8 cellular contexts compared by ENCODE assay signal in genomic region chr13:100588350-100589177, GRCh38. TPM values are rescaled to one million over a fixed set of nuclear protein-coding genes. Genes with fewer than 3 reads are reported as not detected.
DNase-seq lines count a peak whose midpoint lies in the region; ATAC-seq, FAIRE-seq and TF ChIP-seq lines count a peak whose summit lies in the region.

Gene GGACT, minus strand, starts transcription at chr13:100588789. Its CDS starts 56,198 bp downstream, at chr13:100532591.

- peak within 1 kb of the TSS; percentile 75 to 89 (median 82) for H3K27ac ChIP-seq in Peyer's patch
- peak within 1 kb of the TSS; percentile 62 for H3K27ac ChIP-seq in foreskin keratinocyte
- no peak within 1 kb of the TSS for H3K27ac ChIP-seq in neutrophil
- H3K27ac ChIP-seq in testis = peak within 1 kb of the TSS; percentile 73 to 84

- peak; percentile 98 for ATAC-seq in GM19438 (IDR thresholded peaks at IDR 0.05; ENCODE audit: low read depth, unreplicated experiment)
- ATAC-seq in HG03565 (IDR thresholded peaks at IDR 0.05; ENCODE audit: unreplicated experiment) = peak; percentile 93
- peak; percentile 98 for ATAC-seq in foreskin keratinocyte

- peak in 1 of 2 donors; percentile 57 for TF ChIP-seq POLR2A in Peyer's patch (IDR thresholded peaks at IDR 0.05)
- no peak for TF ChIP-seq POLR2A in testis (IDR thresholded peaks at IDR 0.05)

- peaks cover 0 to 7% (median 0%) of the 10 kb centered on the region in 4 donors for H3K4me1 ChIP-seq in Peyer's patch
- H3K4me1 ChIP-seq in foreskin keratinocyte = no peaks in the 10 kb centered on the region
- peaks cover 3 to 5% of the 10 kb centered on the region in 2 experiments for H3K4me1 ChIP-seq in neutrophil (ENCODE audit: control insufficient read depth in 1 of 2, insufficient read depth in 1 of 2, low read depth in 1 of 2, low read length in 1 of 2)
- peaks cover 8% of the 10 kb centered on the region for H3K4me1 ChIP-seq in testis

- H3K27me3 ChIP-seq in Peyer's patch = no peaks in the 10 kb centered on the region
- H3K27me3 ChIP-seq in foreskin keratinocyte = no peaks in the 10 kb centered on the region
- peaks cover 21% of the 10 kb centered on the region for H3K27me3 ChIP-seq in neutrophil
- H3K27me3 ChIP-seq in testis = no peaks in the 10 kb centered on the region

- no peaks in the 10 kb centered on the region for H3K36me3 ChIP-seq in Peyer's patch
- H3K36me3 ChIP-seq in neutrophil = no peaks in the 10 kb centered on the region
- H3K36me3 ChIP-seq in testis (ENCODE audit: low read depth, missing control alignments) = no peaks in the 10 kb centered on the region

- H3K9me3 ChIP-seq in Peyer's patch (no peaks in the 10 kb centered on the region), neutrophil (no peaks in the 10 kb centered on the region), testis (no peaks in the 10 kb centered on the region)

- DNase-seq in D721Med (ENCODE audit: insufficient read length, low spot score) (peak; percentile 46), Peyer's patch (peak; percentile 76 to 89 (median 88)), foreskin keratinocyte (no peak), testis (peak; percentile 77)
- peak; percentile 82 for DNase-seq in activated effector memory CD4-positive, alpha-beta T cell treated with Interleukin-2 at 50 U/mL for 16 hours

- TF ChIP-seq CTCF in D721Med (IDR thresholded peaks at IDR 0.05; ENCODE audit: insufficient read depth, missing control alignments) = peak; percentile 41
- TF ChIP-seq CTCF in Peyer's patch (IDR thresholded peaks at IDR 0.05) = peak; percentile 63 to 88 (median 86)
- TF ChIP-seq CTCF in foreskin keratinocyte (conservative IDR thresholded peaks at IDR 0.05) = peak; percentile 90
- TF ChIP-seq CTCF in neutrophil (IDR thresholded peaks at IDR 0.05) = peak; percentile 25
- TF ChIP-seq CTCF in testis (IDR thresholded peaks at IDR 0.05) = peak; percentile 80 to 85 (median 80)

- no peak for FAIRE-seq in D721Med (lab: Jason Lieb, UNC)

- intact Hi-C loops in testis (cut with DNase I; ENCODE audit: low total_unique reads) = no loop called here

- H3K4me3 ChIP-seq in Peyer's patch = peak within 1 kb of the TSS; percentile 68 to 92 (median 80)
- H3K4me3 ChIP-seq in neutrophil (ENCODE audit: low read depth in 1 of 2, low read length in 1 of 2) = peak within 1 kb of the TSS; percentile 47 to 62
- H3K4me3 ChIP-seq in testis = peak within 1 kb of the TSS; percentile 72 to 84

- WGBS in testis, 2 donors = 9 to 10% methylated on average over 12 to 57 of the region's 82 CpGs

RNA-seq across cellular contexts. Expression of gene GGACT, which starts in this region (rescaled TPM):
- total RNA-seq in Peyer's patch = 10 to 100 TPM in 2 of 4 donors, 1 to 10 TPM in 2; 8.8 to 37.4 (median 9.7) TPM
- total RNA-seq in foreskin keratinocyte = 7.3 and 9.3 TPM in 2 replicates
- polyA plus RNA-seq in foreskin keratinocyte = 6.4 and 8.4 TPM in 2 replicates
- total RNA-seq in testis = 10 to 100 TPM; 18.9 to 30.0 TPM
- 9.8 TPM for polyA plus RNA-seq in testis (ENCODE audit: insufficient read depth, low read depth, low replicate concordance)

Comparison
In these comparisons a context has a peak if more than half of its experiments do, and no peak if none do; other contexts are left out.
1. DNase-seq: peak in D721Med (single experiment), Peyer's patch (3 of 3), activated effector memory CD4-positive, alpha-beta T cell treated with Interleukin-2 at 50 U/mL for 16 hours (single experiment) and testis (single experiment); none in foreskin keratinocyte (0 of 2).
2. CTCF ChIP-seq: peak in every context shown above with its lines; median percentile 90 in foreskin keratinocyte; 86 in Peyer's patch; 80 in testis; 41 in D721Med; 25 in neutrophil.
3. Peak in every context shown above with its lines, with median percentiles within 50 percentile points of each other: ATAC-seq and H3K4me3 ChIP-seq.